Comparison of ENCODE assay signal across 15 cellular contexts in the genomic region with DNA sequence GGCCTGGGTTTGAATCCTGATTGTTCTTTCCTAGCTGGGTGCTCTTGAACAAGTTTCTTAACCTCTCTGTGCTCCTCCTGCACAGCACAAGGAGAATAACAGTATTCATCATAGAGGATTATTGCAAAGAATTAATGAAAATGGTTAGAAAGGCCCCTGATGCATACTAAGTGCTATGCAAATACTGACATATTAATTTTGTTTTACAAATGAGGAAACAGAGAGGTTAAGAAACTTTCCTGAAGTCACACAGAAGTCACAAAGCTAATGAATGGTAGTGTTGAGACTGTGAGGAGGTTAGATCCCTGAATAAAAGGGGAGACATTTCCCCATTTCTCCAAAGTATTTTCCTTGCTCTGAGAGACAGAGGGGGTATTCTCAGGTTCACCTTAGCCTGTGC.
DNase-seq lines count a peak whose midpoint lies in the region; ATAC-seq, FAIRE-seq and TF ChIP-seq lines count a peak whose summit lies in the region.
"Had no signal": no experiment of that assay in that cellular context is flagged by ENCODE, and none has a peak within 500 bp of the region (broad histone marks: within the 10 kb centered on the region; RNA-seq: fewer than 3 reads in every experiment).

No MANE protein-coding gene starts in this region.

- H3K4me2 ChIP-seq in K562 (ENCODE audit: insufficient read depth, low read length) = no peak overlapping the region
- H3K4me2 ChIP-seq in neural progenitor cell = no peak overlapping the region
- H3K4me2 ChIP-seq: BLaER1 had no signal

- H3K4me1 ChIP-seq in HEK293 (ENCODE audit: control insufficient read depth, insufficient read depth, low read length) = no peaks in the 10 kb centered on the region
- H3K4me1 ChIP-seq in K562 (replicated peaks in 1 of 2; ENCODE audit: control insufficient read depth in 2 of 2, insufficient read depth in 2 of 2, low read length in 2 of 2) = no peaks in the 10 kb centered on the region
- peaks cover 0 to 10% of the 10 kb centered on the region in 2 donors for H3K4me1 ChIP-seq in left lung
- H3K4me1 ChIP-seq in neural progenitor cell = peaks cover 8% of the 10 kb centered on the region
- H3K4me1 ChIP-seq: BLaER1 had no signal

- no peaks in the 10 kb centered on the region for H3K36me3 Mint-ChIP-seq in neural progenitor cell
- H3K36me3 Mint-ChIP-seq in activated naive CD8-positive, alpha-beta T cell treated with anti-CD3 and anti-CD28 coated beads, Interleukin-2, amount 50 U/mL, for 24 hours (ENCODE audit: low read depth) = no peaks in the 10 kb centered on the region
- H3K36me3 Mint-ChIP-seq: CD4-positive, CD25-positive, alpha-beta regulatory T cell had no signal

- H3K9me3 Mint-ChIP-seq in neural progenitor cell = peaks cover 21% of the 10 kb centered on the region
- peaks cover 8% of the 10 kb centered on the region for H3K9me3 Mint-ChIP-seq in activated naive CD8-positive, alpha-beta T cell treated with anti-CD3 and anti-CD28 coated beads, Interleukin-2, amount 50 U/mL, for 24 hours

- TF ChIP-seq EP300 in K562 (IDR thresholded peaks at IDR 0.05; ENCODE audit: low read length) = no peak

- peaks cover 51% of the 10 kb centered on the region for H3K4me1 Mint-ChIP-seq in neural progenitor cell
- no peaks in the 10 kb centered on the region for H3K4me1 Mint-ChIP-seq in activated naive CD8-positive, alpha-beta T cell treated with anti-CD3 and anti-CD28 coated beads, Interleukin-2, amount 50 U/mL, for 24 hours
- H3K4me1 Mint-ChIP-seq: CD4-positive, CD25-positive, alpha-beta regulatory T cell had no signal

- H3K9ac ChIP-seq in K562 (ENCODE audit: insufficient read depth in 1 of 2, low read depth in 2 of 2, low read length in 2 of 2) (no peak overlapping the region), neural progenitor cell (no peak overlapping the region)
- H3K9ac ChIP-seq: BLaER1 had no signal

- no peak overlapping the region for H3K27ac ChIP-seq in HEK293 (ENCODE audit: extremely low read depth, low read depth, low read length)
- H3K27ac ChIP-seq in K562 (ENCODE audit: extremely low read depth, low read depth, low read length) = no peak overlapping the region
- no peak overlapping the region for H3K27ac ChIP-seq in left lung
- no peak overlapping the region for H3K27ac ChIP-seq in neural progenitor cell
- H3K27ac ChIP-seq: 22Rv1, BLaER1 had no signal

- no peak for ATAC-seq in K562
- ATAC-seq in left lung = peak; percentile 19
- ATAC-seq in activated naive CD8-positive, alpha-beta T cell treated with anti-CD3 and anti-CD28 coated beads, Interleukin-2, amount 50 U/mL, for 24 hours = no peak
- ATAC-seq: GM12878 had no signal

- FAIRE-seq in K562 (lab: Jason Lieb, UNC) = no peak
- FAIRE-seq: GM12878 had no signal

- no TSS peak for BruUV-seq in K562 (replicated peaks; lab: Mats Ljungman, UMichigan)

- H3K79me2 ChIP-seq in K562 (ENCODE audit: control insufficient read depth, insufficient read depth, low read length) (no peaks in the 10 kb centered on the region), neural progenitor cell (ENCODE audit: low read depth) (no peaks in the 10 kb centered on the region)

- H3K27me3 ChIP-seq in K562 (ENCODE audit: control insufficient read depth in 2 of 2, insufficient read depth in 2 of 2, low read length in 2 of 2) = peaks cover 22% of the 10 kb centered on the region in 2 experiments
- no peaks in the 10 kb centered on the region for H3K27me3 ChIP-seq in left lung
- H3K27me3 ChIP-seq in neural progenitor cell = no peaks in the 10 kb centered on the region
- H3K27me3 ChIP-seq: BLaER1 had no signal

- H3K9me3 ChIP-seq in HEK293 (ENCODE audit: control insufficient read depth, insufficient read depth, low read depth, low read length) = no peaks in the 10 kb centered on the region
- no peaks in the 10 kb centered on the region; the same call in 1 of the 2 replicates for H3K9me3 ChIP-seq in K562 (replicated peaks; ENCODE audit: control insufficient read depth, insufficient read depth, low read depth, low read length)
- peaks cover 0 to 13% of the 10 kb centered on the region in 2 donors for H3K9me3 ChIP-seq in left lung
- no peaks in the 10 kb centered on the region for H3K9me3 ChIP-seq in neural progenitor cell (ENCODE audit: low read depth)

- H3K4me3 ChIP-seq in HEK293 (ENCODE audit: low read depth, low read length) (no peak overlapping the region), K562 (no peak overlapping the region), left lung (no peak overlapping the region), neural progenitor cell (no peak overlapping the region)
- H3K4me3 ChIP-seq: BLaER1, GM12878 had no signal

- TF ChIP-seq POLR2A in K562 (conservative IDR thresholded peaks at IDR 0.05) = no peak

- H4K20me1 ChIP-seq in K562 (replicated peaks; ENCODE audit: control insufficient read depth, insufficient read depth, low read length) (no peaks in the 10 kb centered on the region), neural progenitor cell (ENCODE audit: low read depth) (no peaks in the 10 kb centered on the region)
- H4K20me1 ChIP-seq: BLaER1 had no signal

- DNase-seq in K562 (ENCODE audit: extremely low read depth in 1 of 4, low spot score in 3 of 4) = no peak
- DNase-seq in left lung = no peak
- DNase-seq in neural progenitor cell (ENCODE audit: low spot score) = no peak
- DNase-seq in C1 segment of cervical spinal cord (lab: John Stamatoyannopoulos, UW) = no peak
- DNase-seq in activated naive CD8-positive, alpha-beta T cell treated with anti-CD3 and anti-CD28 coated beads, Interleukin-2, amount 50 U/mL, for 24 hours = no peak
- no peak for DNase-seq in NK-92 treated with Interleukin-12 subunit alpha and Interleukin-12 subunit beta, amount 100 ng/mL, for 24 hours (lab: John Stamatoyannopoulos, UW)
- DNase-seq in Kasumi-1 (lab: John Stamatoyannopoulos, UW) = no peak
- DNase-seq: Calu3; CD4-positive, CD25-positive, alpha-beta regulatory T cell; DMS 273 treated with DMSO at 0.1 percent for 48 hours; DMS79 had no signal

- peaks cover 7% of the 10 kb centered on the region for H3K27me3 Mint-ChIP-seq in neural progenitor cell (ENCODE audit: insufficient read depth, low read depth)
- no peaks in the 10 kb centered on the region for H3K27me3 Mint-ChIP-seq in activated naive CD8-positive, alpha-beta T cell treated with anti-CD3 and anti-CD28 coated beads, Interleukin-2, amount 50 U/mL, for 24 hours

- CTCF ChIA-PET in HEK293 (lab: Yijun Ruan, JAX) (interaction anchor here (0.7 kb wide), 1 partner anchor 26 kb away, joined by 3 read pairs; no protein-coding TSS in a partner anchor), K562 (lab: Yijun Ruan, JAX; ENCODE audit: low intra/inter-chr PET ratio) (no interaction called here)

- intact Hi-C loops in K562 (cut with micrococcal nuclease) (no loop called here), left lung (cut with DNase I) (no loop called here)

- H3K9me1 ChIP-seq in K562 (ENCODE audit: control insufficient read depth, insufficient read depth, low read length) = no peaks in the 10 kb centered on the region

- H3K4me3 Mint-ChIP-seq in neural progenitor cell = no peak overlapping the region
- H3K4me3 Mint-ChIP-seq in activated naive CD8-positive, alpha-beta T cell treated with anti-CD3 and anti-CD28 coated beads, Interleukin-2, amount 50 U/mL, for 24 hours = no peak overlapping the region
- H3K4me3 Mint-ChIP-seq: CD4-positive, CD25-positive, alpha-beta regulatory T cell had no signal

- no peaks in the 10 kb centered on the region for H3F3A ChIP-seq in neural progenitor cell (ENCODE audit: low read depth)

- peak overlapping the region; percentile 16 for H3K27ac Mint-ChIP-seq in neural progenitor cell
- no peak overlapping the region for H3K27ac Mint-ChIP-seq in activated naive CD8-positive, alpha-beta T cell treated with anti-CD3 and anti-CD28 coated beads, Interleukin-2, amount 50 U/mL, for 24 hours

- no peak for TF ChIP-seq RAD21 in K562 (CRISPR knock-in tag; conservative IDR thresholded peaks at IDR 0.05 in 1 of 2, IDR thresholded peaks at IDR 0.05 in 1 of 2)

- POLR2A ChIA-PET in HEK293 (lab: Yijun Ruan, JAX) = no interaction called here
- POLR2A ChIA-PET in K562 (lab: Yijun Ruan, JAX) = no interaction called here

- H2AFZ ChIP-seq in K562 (ENCODE audit: low read depth, low read length) (no peak overlapping the region), neural progenitor cell (replicated peaks) (no peak overlapping the region)

- in situ Hi-C loops in K562 (cut with MboI) = no loop called here

- H3K36me3 ChIP-seq in HEK293 (ENCODE audit: control insufficient read depth in 2 of 2, insufficient read depth in 1 of 2, low read length in 2 of 2) (no peaks in the 10 kb centered on the region), K562 (ENCODE audit: control insufficient read depth, insufficient read depth, low read length) (no peaks in the 10 kb centered on the region), left lung (no peaks in the 10 kb centered on the region), neural progenitor cell (no peaks in the 10 kb centered on the region)
- H3K36me3 ChIP-seq: BLaER1 had no signal

- TF ChIP-seq CTCF in HEK293 (tag by site-specific recombination; IDR thresholded peaks at IDR 0.05) (no peak), K562 (IDR thresholded peaks at IDR 0.05 in 2 of 3, conservative IDR thresholded peaks at IDR 0.05 in 1 of 3; ENCODE audit: insufficient read depth in 2 of 3, low read depth in 1 of 3, low read length in 3 of 3) (no peak), left lung (IDR thresholded peaks at IDR 0.05) (no peak), neural progenitor cell (IDR thresholded peaks at IDR 0.05) (no peak)

TF ChIP-seq in HEK293, 187 proteins besides CTCF, POLR2A, EP300 and RAD21:
- TF ChIP-seq ZNF768 (tag by site-specific recombination; IDR thresholded peaks at IDR 0.05) (peak; percentile 64; the same call in 1 of the 2 replicates), ZNF174 (tag by site-specific recombination; IDR thresholded peaks at IDR 0.05) (no peak)

TF ChIP-seq in K562, 482 proteins besides CTCF, POLR2A, EP300 and RAD21 (continues in another document):
- no peak for TF ChIP-seq NKRF (IDR thresholded peaks at IDR 0.05; ENCODE audit: borderline replicate concordance)
- peak; percentile 99 for TF ChIP-seq BRD9 (IDR thresholded peaks at IDR 0.05; ENCODE audit: low read depth, partially characterized antibody)
- TF ChIP-seq ESRRA (IDR thresholded peaks at IDR 0.05; ENCODE audit: borderline replicate concordance, low read depth) = no peak
